In the genomic region with DNA sequence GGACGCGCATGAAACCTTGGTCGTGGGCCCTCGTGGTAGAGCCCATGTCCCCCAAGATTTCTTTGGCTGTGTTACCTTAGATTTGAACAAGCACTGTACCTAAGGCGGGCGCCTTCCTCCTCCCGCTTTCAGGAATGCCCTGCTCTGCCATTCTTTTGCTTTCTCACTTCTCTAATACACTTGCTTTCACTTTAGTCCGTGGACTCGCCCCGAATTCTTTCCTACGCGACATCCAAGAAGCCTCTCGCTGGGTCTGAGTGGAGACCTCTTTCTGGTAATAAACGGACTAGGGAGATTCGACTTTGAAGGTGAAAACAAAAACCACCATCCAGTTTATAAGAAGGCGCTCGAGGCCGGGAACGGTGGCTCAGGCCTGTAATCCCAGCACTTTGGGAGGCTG, we compare ENCODE assay signal across 8 cellular contexts. TPM values are rescaled to one million over a fixed set of nuclear protein-coding genes. Genes with fewer than 3 reads are reported as not detected.
DNase-seq lines count a peak whose midpoint lies in the region; ATAC-seq and TF ChIP-seq lines count a peak whose summit lies in the region.

No MANE protein-coding gene starts in this region.

- H3K4me1 Mint-ChIP-seq in endodermal cell = peaks cover 56% of the 10 kb centered on the region

- H3K27ac Mint-ChIP-seq in endodermal cell = peak overlapping the region; percentile 88

- H3K4me3 Mint-ChIP-seq in endodermal cell = peak overlapping the region; percentile 88

- WGBS in endodermal cell (ENCODE audit: insufficient coverage in 1 of 2, insufficient read length in 1 of 2), 2 experiments = 58 to 78% methylated on average over 12 to 19 of the region's 19 CpGs

- no peaks in the 10 kb centered on the region for H3K9me3 Mint-ChIP-seq in endodermal cell

- H3K9me3 ChIP-seq in OCI-LY7 (ENCODE audit: low read length) (no peaks in the 10 kb centered on the region), endodermal cell (ENCODE audit: control insufficient read depth, low read length) (no peaks in the 10 kb centered on the region), parathyroid adenoma (ENCODE audit: control insufficient read depth, low read length) (no peaks in the 10 kb centered on the region)

- peaks cover 24% of the 10 kb centered on the region for H4K20me1 ChIP-seq in OCI-LY7 (ENCODE audit: insufficient read depth, low read length)

- peaks cover 19% of the 10 kb centered on the region for H3K36me3 Mint-ChIP-seq in endodermal cell (ENCODE audit: low read depth)

- H3K79me2 ChIP-seq in OCI-LY7 (ENCODE audit: insufficient read depth, low read depth, low read length) (peaks cover 73% of the 10 kb centered on the region), parathyroid adenoma (no peaks in the 10 kb centered on the region)

- TF ChIP-seq CTCF in OCI-LY7 (conservative IDR thresholded peaks at IDR 0.05; ENCODE audit: low read length) = no peak
- no peak for TF ChIP-seq CTCF in endodermal cell (conservative IDR thresholded peaks at IDR 0.05)
- TF ChIP-seq CTCF in parathyroid adenoma (IDR thresholded peaks at IDR 0.05) = no peak

- H3K4me3 ChIP-seq in OCI-LY7 (ENCODE audit: low read depth, low read length, poor library complexity, severe bottlenecking) = peak overlapping the region; percentile 91
- peak overlapping the region; percentile 97 for H3K4me3 ChIP-seq in endodermal cell (ENCODE audit: low read length)
- peak overlapping the region; percentile 87 for H3K4me3 ChIP-seq in parathyroid adenoma (ENCODE audit: low read depth, low read length)

- intact Hi-C loops in OCI-LY7 (cut with micrococcal nuclease; ENCODE audit: unreplicated experiment) = loop anchor here (10.0 kb wide), 1 partner anchor 72 kb away; no protein-coding TSS in a partner anchor

- ATAC-seq in HG03354 (IDR thresholded peaks at IDR 0.05; ENCODE audit: poor library complexity, severe bottlenecking, unreplicated experiment) (no peak), GM19324 (IDR thresholded peaks at IDR 0.05; ENCODE audit: low FRiP score, unreplicated experiment) (no peak)

- H2AFZ ChIP-seq in OCI-LY7 (ENCODE audit: low read length) = no peak overlapping the region
- H2AFZ ChIP-seq in parathyroid adenoma = no peak overlapping the region

- H3K27me3 ChIP-seq in endodermal cell (ENCODE audit: control insufficient read depth, insufficient read depth, low read length, poor library complexity, severe bottlenecking) (no peaks in the 10 kb centered on the region), parathyroid adenoma (ENCODE audit: control insufficient read depth, insufficient read depth, low read length) (no peaks in the 10 kb centered on the region)

- CTCF ChIA-PET in OCI-LY7 (lab: Charles Lee; ENCODE audit: unreplicated experiment) = no interaction called here

- DNase-seq in EL = peak; percentile 11
- DNase-seq in OCI-LY7 (ENCODE audit: low spot score) = no peak
- DNase-seq in endodermal cell = peak; percentile 67
- no peak for DNase-seq in NCI-H1694 (lab: John Stamatoyannopoulos, UW)
- DNase-seq in COLO829 (ENCODE audit: low spot score) = no peak

- H3K36me3 ChIP-seq in OCI-LY7 (ENCODE audit: insufficient read depth, low read length) (peaks cover 47% of the 10 kb centered on the region), endodermal cell (ENCODE audit: control insufficient read depth, insufficient read depth, low read length) (peaks cover 36% of the 10 kb centered on the region), parathyroid adenoma (ENCODE audit: control insufficient read depth, insufficient read depth, low read length) (no peaks in the 10 kb centered on the region)

- H3K27me3 Mint-ChIP-seq in endodermal cell (ENCODE audit: insufficient read depth) = no peaks in the 10 kb centered on the region

- BruUV-seq in OCI-LY7 (replicated peaks; lab: Mats Ljungman, UMichigan) = TSS peak; percentile 58

- H3K4me2 ChIP-seq in OCI-LY7 (ENCODE audit: low read length) (peak overlapping the region; percentile 79), parathyroid adenoma (ENCODE audit: low read length) (peak overlapping the region; percentile 99)

- peak overlapping the region; percentile 90 for H3K9ac ChIP-seq in endodermal cell (ENCODE audit: extremely low read depth, low read length, poor library complexity, severe bottlenecking)
- no peak overlapping the region for H3K9ac ChIP-seq in parathyroid adenoma

- peak overlapping the region; percentile 71 for H3K27ac ChIP-seq in OCI-LY7 (ENCODE audit: low read depth, low read length, poor library complexity, severe bottlenecking)
- no peak overlapping the region for H3K27ac ChIP-seq in endodermal cell (ENCODE audit: low read depth, low read length)
- H3K27ac ChIP-seq in parathyroid adenoma = no peak overlapping the region

- no peaks in the 10 kb centered on the region for H3K9me2 ChIP-seq in OCI-LY7 (ENCODE audit: insufficient read depth, low read length)

- peaks cover 39% of the 10 kb centered on the region for H3K4me1 ChIP-seq in OCI-LY7 (ENCODE audit: insufficient read depth, low read length, poor library complexity, severe bottlenecking)
- peaks cover 14% of the 10 kb centered on the region for H3K4me1 ChIP-seq in endodermal cell (ENCODE audit: control insufficient read depth, insufficient read depth, low read length)
- peaks cover 5% of the 10 kb centered on the region for H3K4me1 ChIP-seq in parathyroid adenoma

- POLR2A ChIA-PET in OCI-LY7 (lab: Charles Lee) = interaction anchor here (1.0 to 1.6 kb wide), 3 partner anchors 11 to 100 kb away, joined by 3 to 4 read pairs (median 4); no protein-coding TSS in a partner anchor

RNA-seq across cellular contexts. Expression of a gene that starts 1.2 kb away (rescaled TPM):
- 100 and 107 TPM in 2 replicates for total RNA-seq in OCI-LY7 (2014; rRNA removed; shearing (Covaris generic))
- 132 and 134 TPM in 2 replicates for total RNA-seq in OCI-LY7 (2022)
- total RNA-seq in endodermal cell = 100 to 1,000 TPM; 101 to 115 TPM
- 55.1 TPM for polyA plus RNA-seq in endodermal cell (2013, experiment 1 of 2)
- 52.5 TPM for polyA plus RNA-seq in endodermal cell (2013, experiment 2 of 2)

Comparison
In these comparisons a context has a peak if more than half of its experiments do, and no peak if none do; other contexts are left out.
1. DNase-seq: peak in EL (single experiment) and endodermal cell (single experiment); none in OCI-LY7 (single experiment), NCI-H1694 (single experiment) and COLO829 (single experiment).
2. Peak in every context shown above with its lines, with median percentiles within 50 percentile points of each other: H3K4me3 ChIP-seq.